In genomic region chr4:184251680-184252000, GRCh38 we compare ENCODE assay signal across 14 cellular contexts. TPM values are rescaled to one million over a fixed set of nuclear protein-coding genes. Genes with fewer than 3 reads are reported as not detected.
"Had no signal": no experiment of that assay in that cellular context is flagged by ENCODE, and none has a peak within 500 bp of the region (broad histone marks: within the 10 kb centered on the region; RNA-seq: fewer than 3 reads in every experiment).

No MANE protein-coding gene starts in this region.

- H3K27ac Mint-ChIP-seq: memory B cell, natural killer cell, progenitor cell of endocrine pancreas, T-helper 17 cell had no signal

- H3K9me3 Mint-ChIP-seq: memory B cell, natural killer cell had no signal

- H3K27me3 Mint-ChIP-seq: progenitor cell of endocrine pancreas had no signal

- ATAC-seq: gastrocnemius medialis, right cardiac atrium had no signal

- H3K36me3 Mint-ChIP-seq: memory B cell, natural killer cell had no signal

- H3K4me3 Mint-ChIP-seq: memory B cell, natural killer cell, T-helper 17 cell had no signal

- DNase-seq: activated T-cell treated with anti-CD3 and anti-CD28 coated beads, Interleukin-2, amount 50 U/mL, for 1 hour; adrenal gland; caudate nucleus; colonic mucosa; gastrocnemius medialis; left ventricle myocardium inferior; natural killer cell; right cardiac atrium; T-helper 17 cell; tibial artery; uterus had no signal

RNA-seq across cellular contexts. Expression of gene ENPP6, which starts 34.0 kb away (rescaled TPM):
- total RNA-seq: left ventricle myocardium inferior, progenitor cell of endocrine pancreas, smooth muscle cell, T-helper 17 cell had no signal
